ENCODE assay signal across 14 cellular contexts in genomic region chr9:130962418-130963316, GRCh38. TPM values are rescaled to one million over a fixed set of nuclear protein-coding genes. Genes with fewer than 3 reads are reported as not detected.
DNase-seq lines count a peak whose midpoint lies in the region; ATAC-seq and TF ChIP-seq lines count a peak whose summit lies in the region.
"Had no signal": no experiment of that assay in that cellular context is flagged by ENCODE, and none has a peak within 500 bp of the region (broad histone marks: within the 10 kb centered on the region; RNA-seq: fewer than 3 reads in every experiment).

No MANE protein-coding gene starts in this region.

- no peaks in the 10 kb centered on the region for H3K36me3 ChIP-seq in SJSA1
- H3K36me3 ChIP-seq: heart right ventricle had no signal

- no peaks in the 10 kb centered on the region for H3K9me3 ChIP-seq in SJSA1 (replicated peaks)

- H3K27me3 ChIP-seq in SJSA1 (replicated peaks), result no peaks in the 10 kb centered on the region

- H3K4me3 ChIP-seq in SJSA1 (no peak overlapping the region), fibroblast of mammary gland (ENCODE audit: control insufficient read depth, low read depth, low read length) (no peak overlapping the region)
- H3K4me3 ChIP-seq: heart right ventricle, SK-N-MC had no signal

- H3K4me1 ChIP-seq in SJSA1 (replicated peaks), result peaks cover 12% of the 10 kb centered on the region

- ATAC-seq in GM21619 (IDR thresholded peaks at IDR 0.05; ENCODE audit: unreplicated experiment) (no peak), HG02610 (IDR thresholded peaks at IDR 0.05; ENCODE audit: unreplicated experiment) (no peak)
- ATAC-seq: activated T-cell treated with anti-CD3 and anti-CD28 coated beads, Interleukin-2, amount 50 U/mL, for 72 hours; stimulated activated naive B cell treated with anti-CD40 and anti-IgM and Interleukin-4, amounts not matched to agents 10 μg/mL and 1 μg/mL and 100 μg/mL, for 72 hours had no signal

- H3K27ac ChIP-seq in SJSA1, result 0 out of 2 replicates have a peak overlapping the region, but pooled peaks have one; percentile 6
- H3K27ac ChIP-seq: heart right ventricle, KMS-11, SK-N-MC had no signal

- no peak for TF ChIP-seq CTCF in fibroblast of mammary gland (conservative IDR thresholded peaks at IDR 0.05; ENCODE audit: control insufficient read depth, insufficient read depth, low read depth, low read length)

- DNase-seq in GM04504 (ENCODE audit: low read depth) (peak; percentile 89), SJSA1 (ENCODE audit: low read depth in 1 of 2, low spot score in 2 of 2) (peak; percentile 81 to 90), fibroblast of mammary gland (ENCODE audit: low read depth) (peak; percentile 95), renal cortical epithelial cell (ENCODE audit: low read depth) (peak; percentile 93), NCI-H146 treated with DMSO at 0.1 percent for 48 hours (lab: John Stamatoyannopoulos, UW; ENCODE audit: unreplicated experiment) (no peak), activated T-cell treated with anti-CD3 and anti-CD28 coated beads for 4 hours (no peak)
- DNase-seq: activated T-cell treated with anti-CD3 and anti-CD28 coated beads, Interleukin-2, amount 50 U/mL, for 72 hours; H9; heart right ventricle; stimulated activated naive B cell treated with anti-CD40 and anti-IgM and Interleukin-4, amounts not matched to agents 10 μg/mL and 1 μg/mL and 100 μg/mL, for 72 hours had no signal

RNA-seq across cellular contexts. Expression of gene FIBCD1, which starts 23.6 kb away (rescaled TPM):
- 0.08 TPM in 1 of 2 replicates, not detected in the other for total RNA-seq in SJSA1 (2014; rRNA removed; shearing (Covaris generic))
- total RNA-seq in renal cortical epithelial cell, result 0.52 and 7.9 TPM in 2 replicates
- total RNA-seq: activated T-cell treated with anti-CD3 and anti-CD28 coated beads, Interleukin-2, amount 50 U/mL, for 72 hours had no signal

RNA-seq across cellular contexts. Expression of gene LAMC3, which starts 46.3 kb away (rescaled TPM):
- total RNA-seq in SJSA1 (2014; rRNA removed; shearing (Covaris generic)), result not detected in 2 replicates
- 0.05 TPM in 1 of 2 replicates, not detected in the other for total RNA-seq in renal cortical epithelial cell

Comparison
In these comparisons a context has a peak if more than half of its experiments do, and no peak if none do; other contexts are left out.
1. DNase-seq: peak in GM04504 (single experiment), SJSA1 (2 of 2), fibroblast of mammary gland (single experiment) and renal cortical epithelial cell (single experiment); none in NCI-H146 treated with DMSO at 0.1 percent for 48 hours (single experiment) and activated T-cell treated with anti-CD3 and anti-CD28 coated beads for 4 hours (single experiment).